ENCODE assay signal across 22 cellular contexts in genomic region chr22:47038206-47038835, GRCh38.
DNase-seq lines count a peak whose midpoint lies in the region; ATAC-seq and TF ChIP-seq lines count a peak whose summit lies in the region.
"Had no signal": no experiment of that assay in that cellular context is flagged by ENCODE, and none has a peak within 500 bp of the region (broad histone marks: within the 10 kb centered on the region; RNA-seq: fewer than 3 reads in every experiment).

No MANE protein-coding gene starts in this region.

- DNase-seq in chondrocyte (ENCODE audit: low spot score) = peak; percentile 50
- no peak for DNase-seq in nephron progenitor cell
- DNase-seq in stimulated activated effector memory CD8-positive, alpha-beta T cell treated with anti-CD3 and anti-CD28 coated beads, Interleukin-12 subunit alpha, Interleukin-12 subunit beta, amount 100 ng/mL, for 72 hours (ENCODE audit: low spot score in 2 of 2) = no peak
- DNase-seq in suprapubic skin (ENCODE audit: low spot score in 2 of 2) = no peak
- no peak for DNase-seq in colonic mucosa
- DNase-seq: activated CD8-positive, alpha-beta T cell treated with anti-CD3 and anti-CD28 coated beads for 36 hours; activated effector memory CD4-positive, alpha-beta T cell treated with anti-CD3 and anti-CD28 coated beads, Interleukin-2, amount 50 U/mL, for 16 hours; Caco-2; effector CD8-positive, alpha-beta T cell; GDM1; NCI-H1092 treated with DMSO at 0.1 percent for 48 hours; NCI-H187; NCI-H2171 treated with DMSO at 0.1 percent for 48 hours; NCI-H526; small intestine; stimulated activated CD4-positive, alpha-beta T cell treated with anti-CD3 and anti-CD28 coated beads, Interleukin-2, amount 100 ng/mL, for 48 hours; upper lobe of left lung had no signal

- no peak for TF ChIP-seq EP300 in suprapubic skin (IDR thresholded peaks at IDR 0.05)

- peaks cover 61% of the 10 kb centered on the region for H3K36me3 Mint-ChIP-seq in activated T-helper 17 cell treated with anti-CD3 and anti-CD28 coated beads, Interleukin-2, amount 50 U/mL, for 72 hours (ENCODE audit: low read depth)
- no peaks in the 10 kb centered on the region for H3K36me3 Mint-ChIP-seq in chondrocyte (ENCODE audit: low read depth)
- H3K36me3 Mint-ChIP-seq in nephron progenitor cell (ENCODE audit: low read depth) = peaks cover 12% of the 10 kb centered on the region
- peaks cover 23% of the 10 kb centered on the region for H3K36me3 Mint-ChIP-seq in stimulated activated effector memory CD8-positive, alpha-beta T cell treated with anti-CD3 and anti-CD28 coated beads, Interleukin-12 subunit alpha, Interleukin-12 subunit beta, amount 100 ng/mL, for 72 hours

- H3K27ac ChIP-seq in suprapubic skin (no peak overlapping the region), colonic mucosa (no peak overlapping the region)
- H3K27ac ChIP-seq: breast epithelium, C4-2B, upper lobe of left lung had no signal

- H3K4me3 Mint-ChIP-seq in activated T-helper 17 cell treated with anti-CD3 and anti-CD28 coated beads, Interleukin-2, amount 50 U/mL, for 72 hours = no peak overlapping the region
- H3K4me3 Mint-ChIP-seq in chondrocyte (ENCODE audit: unreplicated experiment) = no peak overlapping the region
- no peak overlapping the region for H3K4me3 Mint-ChIP-seq in nephron progenitor cell
- no peak overlapping the region for H3K4me3 Mint-ChIP-seq in stimulated activated effector memory CD8-positive, alpha-beta T cell treated with anti-CD3 and anti-CD28 coated beads, Interleukin-12 subunit alpha, Interleukin-12 subunit beta, amount 100 ng/mL, for 72 hours
- H3K4me3 Mint-ChIP-seq: activated CD8-positive, alpha-beta T cell treated with anti-CD3 and anti-CD28 coated beads for 36 hours had no signal

- H3K4me1 ChIP-seq in suprapubic skin (peaks cover 29% of the 10 kb centered on the region), colonic mucosa (no peaks in the 10 kb centered on the region)
- H3K4me1 ChIP-seq: breast epithelium, Caco-2 had no signal

- peak overlapping the region; percentile 20 for H3K27ac Mint-ChIP-seq in activated T-helper 17 cell treated with anti-CD3 and anti-CD28 coated beads, Interleukin-2, amount 50 U/mL, for 72 hours
- H3K27ac Mint-ChIP-seq in chondrocyte (ENCODE audit: unreplicated experiment) (no peak overlapping the region), nephron progenitor cell (peak overlapping the region; percentile 82)
- H3K27ac Mint-ChIP-seq in stimulated activated effector memory CD8-positive, alpha-beta T cell treated with anti-CD3 and anti-CD28 coated beads, Interleukin-12 subunit alpha, Interleukin-12 subunit beta, amount 100 ng/mL, for 72 hours = peak overlapping the region; percentile 32
- H3K27ac Mint-ChIP-seq: activated CD8-positive, alpha-beta T cell treated with anti-CD3 and anti-CD28 coated beads for 36 hours had no signal

- H3K36me3 ChIP-seq in suprapubic skin (peaks cover 6% of the 10 kb centered on the region), colonic mucosa (no peaks in the 10 kb centered on the region)
- H3K36me3 ChIP-seq: breast epithelium had no signal

- no peaks in the 10 kb centered on the region for H3K9me3 Mint-ChIP-seq in activated T-helper 17 cell treated with anti-CD3 and anti-CD28 coated beads, Interleukin-2, amount 50 U/mL, for 72 hours
- no peaks in the 10 kb centered on the region for H3K9me3 Mint-ChIP-seq in chondrocyte (ENCODE audit: low read depth)
- no peaks in the 10 kb centered on the region for H3K9me3 Mint-ChIP-seq in nephron progenitor cell
- H3K9me3 Mint-ChIP-seq in stimulated activated effector memory CD8-positive, alpha-beta T cell treated with anti-CD3 and anti-CD28 coated beads, Interleukin-12 subunit alpha, Interleukin-12 subunit beta, amount 100 ng/mL, for 72 hours = no peaks in the 10 kb centered on the region
- H3K9me3 Mint-ChIP-seq: activated CD8-positive, alpha-beta T cell treated with anti-CD3 and anti-CD28 coated beads for 36 hours had no signal

- intact Hi-C loops in colonic mucosa (cut with DNase I) = no loop called here

- TF ChIP-seq CTCF in chondrocyte (IDR thresholded peaks at IDR 0.05) (no peak), nephron progenitor cell (IDR thresholded peaks at IDR 0.05) (no peak), suprapubic skin (IDR thresholded peaks at IDR 0.05) (no peak), colonic mucosa (IDR thresholded peaks at IDR 0.05) (no peak)

- WGBS in suprapubic skin = 95% methylated on average over 18 of the region's 18 CpGs

- H3K9me3 ChIP-seq in suprapubic skin (no peaks in the 10 kb centered on the region), colonic mucosa (no peaks in the 10 kb centered on the region)
- H3K9me3 ChIP-seq: breast epithelium, Caco-2, upper lobe of left lung had no signal

- no peaks in the 10 kb centered on the region for H3K27me3 Mint-ChIP-seq in activated T-helper 17 cell treated with anti-CD3 and anti-CD28 coated beads, Interleukin-2, amount 50 U/mL, for 72 hours
- no peaks in the 10 kb centered on the region for H3K27me3 Mint-ChIP-seq in chondrocyte (ENCODE audit: low read depth)
- no peaks in the 10 kb centered on the region for H3K27me3 Mint-ChIP-seq in nephron progenitor cell (ENCODE audit: low read depth, poor library complexity)
- H3K27me3 Mint-ChIP-seq: activated CD8-positive, alpha-beta T cell treated with anti-CD3 and anti-CD28 coated beads for 36 hours had no signal

- peak; percentile 23 for ATAC-seq in activated T-helper 17 cell treated with anti-CD3 and anti-CD28 coated beads, Interleukin-2, amount 50 U/mL, for 72 hours (replicated peaks)
- ATAC-seq in stimulated activated effector memory CD8-positive, alpha-beta T cell treated with anti-CD3 and anti-CD28 coated beads, Interleukin-12 subunit alpha, Interleukin-12 subunit beta, amount 100 ng/mL, for 72 hours = no peak
- no peak for ATAC-seq in HG02938 (IDR thresholded peaks at IDR 0.05; ENCODE audit: unreplicated experiment)
- ATAC-seq: activated CD4-positive, CD25-positive, alpha-beta regulatory T cell treated with anti-CD3 and anti-CD28 coated beads, Interleukin-2, amount 50 U/mL, for 24 hours; activated CD8-positive, alpha-beta T cell treated with anti-CD3 and anti-CD28 coated beads for 36 hours had no signal

- H3K4me3 ChIP-seq in suprapubic skin (no peak overlapping the region), colonic mucosa (no peak overlapping the region)
- H3K4me3 ChIP-seq: breast epithelium, upper lobe of left lung had no signal

- no peak for TF ChIP-seq POLR2A in suprapubic skin (IDR thresholded peaks at IDR 0.05)

- peaks cover 12% of the 10 kb centered on the region for H3K4me1 Mint-ChIP-seq in activated T-helper 17 cell treated with anti-CD3 and anti-CD28 coated beads, Interleukin-2, amount 50 U/mL, for 72 hours
- H3K4me1 Mint-ChIP-seq in chondrocyte (ENCODE audit: low read depth) (peaks cover 5% of the 10 kb centered on the region), nephron progenitor cell (peaks cover 49% of the 10 kb centered on the region)
- peaks cover 40% of the 10 kb centered on the region for H3K4me1 Mint-ChIP-seq in stimulated activated effector memory CD8-positive, alpha-beta T cell treated with anti-CD3 and anti-CD28 coated beads, Interleukin-12 subunit alpha, Interleukin-12 subunit beta, amount 100 ng/mL, for 72 hours

- no peak overlapping the region for H3K9ac ChIP-seq in colonic mucosa (ENCODE audit: low read depth in 2 of 2, low read length in 2 of 2)

- H3K27me3 ChIP-seq in suprapubic skin (no peaks in the 10 kb centered on the region), colonic mucosa (no peaks in the 10 kb centered on the region)
- H3K27me3 ChIP-seq: breast epithelium, upper lobe of left lung had no signal
